1 cellular context compared by ENCODE assay signal in genomic region chr20:57258055-57258454, GRCh38.
TF ChIP-seq lines count a peak whose summit lies in the region.

No MANE protein-coding gene starts in this region.

TF ChIP-seq in HEK293, 187 proteins besides CTCF, POLR2A, EP300 and RAD21 (continued from another document):
- TF ChIP-seq ATF2 (tag by site-specific recombination; IDR thresholded peaks at IDR 0.05; ENCODE audit: low read depth) (no peak), ZNF335 (tag by site-specific recombination; conservative IDR thresholded peaks at IDR 0.05) (no peak)
